Comparison of ENCODE assay signal across 32 cellular contexts in the genomic region with DNA sequence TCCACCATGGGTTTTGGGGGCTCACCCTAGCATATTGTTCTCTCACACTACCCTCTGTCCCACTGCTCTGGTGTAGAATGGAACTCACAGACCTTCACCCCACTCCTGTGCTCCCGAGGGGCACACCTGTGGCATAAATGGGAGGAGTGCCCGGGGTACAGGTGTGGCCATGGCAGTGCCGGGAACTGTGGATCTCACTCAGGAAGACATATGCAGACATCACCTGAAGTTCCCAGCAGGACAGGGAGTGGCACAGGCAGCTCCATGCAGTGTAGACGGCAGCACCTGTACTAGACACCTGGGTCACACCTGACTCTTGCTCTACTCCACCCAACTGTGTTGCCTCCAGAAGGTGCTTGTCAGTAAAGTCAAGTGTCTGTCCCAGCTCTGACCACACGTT.
"Had no signal": no experiment of that assay in that cellular context is flagged by ENCODE, and none has a peak within 500 bp of the region (broad histone marks: within the 10 kb centered on the region; RNA-seq: fewer than 3 reads in every experiment).

No MANE protein-coding gene starts in this region.

- DNase-seq: activated CD4-positive, alpha-beta T cell treated with anti-CD3 and anti-CD28 coated beads, Interleukin-2, amount 10 ng/mL, durations not matched to agents 24 days and 14 days; activated CD4-positive, alpha-beta T cell treated with anti-CD3 and anti-CD28 coated beads, Interleukin-2, amount 50 U/mL, for 4 hours; activated CD8-positive, alpha-beta T cell treated with anti-CD3 and anti-CD28 coated beads for 36 hours; activated gamma-delta T cell treated with Interleukin-2 at 50 U/mL for 16 hours; activated naive CD4-positive, alpha-beta T cell treated with anti-CD3 and anti-CD28 coated beads for 36 hours; activated T-cell treated with anti-CD3 and anti-CD28 coated beads, Interleukin-2, amount 50 U/mL, for 1 hour; activated T-cell treated with anti-CD3 and anti-CD28 coated beads, Interleukin-2, amount 50 U/mL, for 72 hours; body of pancreas; caudate nucleus; cerebellar nuclear complex; NCI-H1092 treated with DMSO at 0.1 percent for 48 hours; NCI-H1417; NCI-H146; NCI-H187; NCI-H2029 treated with DMSO at 0.1 percent for 48 hours; NCI-H2171 treated with DMSO at 0.1 percent for 48 hours; NCI-H226; NCI-H524 treated with DMSO at 0.1 percent for 48 hours; NK-92 treated with Interleukin-12 subunit alpha and Interleukin-12 subunit beta, amount 100 ng/mL, for 24 hours; PC-3; Peyer's patch; RPMI8226; SHP77 treated with DMSO at 0.1 percent for 48 hours; SK-N-SH had no signal

- ATAC-seq: activated CD8-positive, alpha-beta T cell treated with anti-CD3 and anti-CD28 coated beads for 36 hours; activated naive CD4-positive, alpha-beta T cell treated with anti-CD3 and anti-CD28 coated beads, Interleukin-2, amount 50 U/mL, for 72 hours; activated T-cell treated with anti-CD3 and anti-CD28 coated beads, Interleukin-2, amount 50 U/mL, for 72 hours; activated T-helper 17 cell treated with anti-CD3 and anti-CD28 coated beads, Interleukin-2, amount 50 U/mL, for 72 hours; body of pancreas; PC-3 had no signal

- H3K9me3 ChIP-seq: adrenal gland, body of pancreas, breast epithelium, Peyer's patch, SJSA1, SK-N-SH had no signal

- H3K27me3 ChIP-seq: adrenal gland, body of pancreas, breast epithelium, Peyer's patch, SJSA1 had no signal

- H3K27ac ChIP-seq: adrenal gland, body of pancreas, breast epithelium, KMS-11, Peyer's patch, SJSA1 had no signal

- H3K4me1 ChIP-seq: breast epithelium, Peyer's patch had no signal

- H3K4me3 ChIP-seq: adrenal gland, body of pancreas, breast epithelium, Peyer's patch, SJSA1 had no signal

- H3K36me3 ChIP-seq: adrenal gland, breast epithelium, Peyer's patch, SJSA1 had no signal

- FAIRE-seq: astrocyte, TTC549 had no signal
